Comparison of ENCODE assay signal across 17 cellular contexts in the genomic region with DNA sequence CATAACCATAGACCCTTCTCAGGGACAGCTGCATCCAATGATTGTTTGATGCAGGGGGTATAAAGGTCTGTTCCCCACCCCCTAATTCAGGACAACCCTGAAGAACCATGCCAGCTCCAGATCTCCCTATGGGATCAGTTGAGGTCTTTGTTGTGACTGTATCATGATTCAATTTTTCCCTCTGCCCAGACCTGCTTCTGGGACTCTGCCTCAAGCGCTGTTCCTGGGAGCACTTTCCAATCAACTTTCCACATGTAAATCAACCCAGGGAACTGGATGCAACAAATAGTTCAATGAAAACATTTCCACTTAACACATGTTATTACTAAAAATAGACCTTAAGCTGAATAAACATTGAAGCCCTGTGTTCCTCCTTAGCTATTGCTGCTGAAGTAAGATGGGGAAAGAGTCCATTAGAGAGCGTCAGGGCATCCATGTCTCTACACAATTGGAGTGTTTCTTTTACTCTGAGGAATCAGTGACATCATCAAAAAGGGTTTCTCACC.
DNase-seq lines count a peak whose midpoint lies in the region; ATAC-seq and TF ChIP-seq lines count a peak whose summit lies in the region.
"Had no signal": no experiment of that assay in that cellular context is flagged by ENCODE, and none has a peak within 500 bp of the region (broad histone marks: within the 10 kb centered on the region; RNA-seq: fewer than 3 reads in every experiment).

No MANE protein-coding gene starts in this region.

- peak; percentile 48 for ATAC-seq in left ventricle myocardium superior
- ATAC-seq in HG03565 (IDR thresholded peaks at IDR 0.05; ENCODE audit: unreplicated experiment) = no peak

- no peak for TF ChIP-seq CTCF in right atrium auricular region (IDR thresholded peaks at IDR 0.05)

- H3K36me3 ChIP-seq in right atrium auricular region = no peaks in the 10 kb centered on the region
- H3K36me3 ChIP-seq: MG63 had no signal

- no peak overlapping the region for H3K27ac ChIP-seq in right atrium auricular region
- H3K27ac ChIP-seq: KMS-11, PC-9 had no signal

- no peaks in the 10 kb centered on the region for H3K27me3 ChIP-seq in right atrium auricular region

- H3K4me3 ChIP-seq in right atrium auricular region = no peak overlapping the region
- H3K4me3 ChIP-seq: MG63, PC-9 had no signal

- peaks cover 0 to 5% of the 10 kb centered on the region in 2 donors for H3K4me1 ChIP-seq in right atrium auricular region

- no peaks in the 10 kb centered on the region for H3K9me3 ChIP-seq in right atrium auricular region
- H3K9me3 ChIP-seq: MG63 had no signal

- intact Hi-C loops in left ventricle myocardium superior (cut with micrococcal nuclease) = no loop called here

- no peak for DNase-seq in left ventricle myocardium superior
- no peak for DNase-seq in right atrium auricular region (ENCODE audit: low spot score)
- DNase-seq in brain pericyte (ENCODE audit: low read depth, low spot score) = peak; percentile 47
- peak; percentile 1 for DNase-seq in iris pigment epithelial cell (ENCODE audit: low read depth)
- DNase-seq in NCI-H526 (lab: John Stamatoyannopoulos, UW) = no peak
- no peak for DNase-seq in UCSD-AML1 (lab: John Stamatoyannopoulos, UW; ENCODE audit: unreplicated experiment)
- DNase-seq in SIG-M5 treated with dmso at 0.1 percent for 504 hours (lab: John Stamatoyannopoulos, UW; ENCODE audit: unreplicated experiment) = no peak
- DNase-seq: CD4-positive, CD25-positive, alpha-beta regulatory T cell; DMS79 treated with DMSO at 0.1 percent for 48 hours; GDM1; MG63; NCI-H1092 treated with DMSO at 0.1 percent for 48 hours; NCI-H1694; NCI-H2107; PC-9 had no signal

Comparison
In these comparisons a context has a peak if more than half of its experiments do, and no peak if none do; other contexts are left out.
1. DNase-seq: peak in brain pericyte (single experiment) and iris pigment epithelial cell (single experiment); none in left ventricle myocardium superior (single experiment), right atrium auricular region (single experiment), NCI-H526 (0 of 2), UCSD-AML1 (single experiment) and SIG-M5 treated with dmso at 0.1 percent for 504 hours (single experiment).